In genomic region chrX:119468930-119469635, GRCh38 we compare ENCODE assay signal across 8 cellular contexts. TPM values are rescaled to one million over a fixed set of nuclear protein-coding genes. Genes with fewer than 3 reads are reported as not detected.
DNase-seq lines count a peak whose midpoint lies in the region; ATAC-seq and TF ChIP-seq lines count a peak whose summit lies in the region.

No MANE protein-coding gene starts in this region.

- DNase-seq in NCI-H2171 treated with DMSO at 0.1 percent for 48 hours (lab: John Stamatoyannopoulos, UW) (peak; percentile 69), caudate nucleus (lab: John Stamatoyannopoulos, UW) (peak in 59 of 61 donors; percentile 4 to 88 (median 67)), kidney epithelial cell (ENCODE audit: low read depth) (peak; percentile 29)
- peak; percentile 71 to 79 (median 74) for DNase-seq in activated CD4-positive, CD25-positive, alpha-beta regulatory T cell (lab: John Stamatoyannopoulos, UW)
- DNase-seq in stimulated activated CD4-positive, alpha-beta T cell treated with anti-CD3 and anti-CD28 coated beads, Interleukin-15, amount 100 ng/mL, for 24 hours = peak; percentile 90

- H3K36me3 ChIP-seq in ACC112 (ENCODE audit: insufficient read depth, low read length) (peaks cover 9% of the 10 kb centered on the region; the same call in 1 of the 2 replicates), kidney epithelial cell (ENCODE audit: control insufficient read depth, insufficient read depth, low read length) (no peaks in the 10 kb centered on the region)

- peak overlapping the region; percentile 78 for H3K27ac ChIP-seq in ACC112 (ENCODE audit: low read depth, low read length)
- peak overlapping the region; percentile 88 for H3K27ac ChIP-seq in caudate nucleus (ENCODE audit: low read depth, low read length)

- peak overlapping the region; percentile 59 for H2AFZ ChIP-seq in ACC112 (ENCODE audit: low read length, unreplicated experiment)

- H3K4me1 ChIP-seq in ACC112 (ENCODE audit: control insufficient read depth, insufficient read depth, low read length, unreplicated experiment) = no peaks in the 10 kb centered on the region

- H3K27me3 ChIP-seq in ACC112 (ENCODE audit: insufficient read depth, low read length) (no peaks in the 10 kb centered on the region), kidney epithelial cell (ENCODE audit: control insufficient read depth, insufficient read depth, low read length) (no peaks in the 10 kb centered on the region)

- peak; percentile 46 for TF ChIP-seq CTCF in kidney epithelial cell (IDR thresholded peaks at IDR 0.05; ENCODE audit: insufficient read depth, low read length, poor library complexity, severe bottlenecking)

- peaks cover 16% of the 10 kb centered on the region for H3K79me2 ChIP-seq in ACC112 (ENCODE audit: control insufficient read depth, insufficient read depth, low read length, unreplicated experiment)

- peak; percentile 72 for ATAC-seq in HG03066 (IDR thresholded peaks at IDR 0.05; ENCODE audit: low read depth, unreplicated experiment)

- H3K4me3 ChIP-seq in ACC112 (ENCODE audit: low read depth, low read length) (peak overlapping the region; percentile 96), kidney epithelial cell (ENCODE audit: low read depth, low read length) (peak overlapping the region; percentile 84)

- peak; percentile 44 for TF ChIP-seq POLR2A in GM18526 (IDR thresholded peaks at IDR 0.05; ENCODE audit: extremely low read depth, insufficient read length)

RNA-seq across cellular contexts. Expression of gene SLC25A5, which starts 0.8 kb away (rescaled TPM):
- 274 and 335 TPM in 2 replicates for total RNA-seq in kidney epithelial cell

Comparison
In these comparisons a context has a peak if more than half of its experiments do, and no peak if none do; other contexts are left out.
1. Peak in every context shown above with its lines: DNase-seq, ATAC-seq, H3K4me3 ChIP-seq and H3K27ac ChIP-seq.
2. DNase-seq: peak in every context shown above with its lines; median percentile 90 in stimulated activated CD4-positive, alpha-beta T cell treated with anti-CD3 and anti-CD28 coated beads, Interleukin-15, amount 100 ng/mL, for 24 hours; 74 in activated CD4-positive, CD25-positive, alpha-beta regulatory T cell; 69 in NCI-H2171 treated with DMSO at 0.1 percent for 48 hours; 67 in caudate nucleus; 29 in kidney epithelial cell.